In genomic region chr1:64293820-64294219, GRCh38 we compare ENCODE assay signal across 10 cellular contexts.
"Had no signal": no experiment of that assay in that cellular context is flagged by ENCODE, and none has a peak within 500 bp of the region (broad histone marks: within the 10 kb centered on the region; RNA-seq: fewer than 3 reads in every experiment).

No MANE protein-coding gene starts in this region.

- H3K9ac ChIP-seq: GM23248 had no signal

- H3K27ac Mint-ChIP-seq: HFFc6, IgD-negative memory B cell had no signal

- H3K4me3 Mint-ChIP-seq: HFFc6, IgD-negative memory B cell had no signal

- H3K36me3 Mint-ChIP-seq: IgD-negative memory B cell had no signal

- H3K9me3 ChIP-seq: HAP-1 had no signal

- H3K27ac ChIP-seq: GM23248, HL-60 had no signal

- H3K4me1 Mint-ChIP-seq: IgD-negative memory B cell had no signal

- H3K36me3 ChIP-seq: HAP-1 had no signal

- ATAC-seq: HCT116, HepG2 had no signal

- H3K4me3 ChIP-seq: GM23248, HAP-1 had no signal

- H3K9me3 Mint-ChIP-seq: HFFc6, IgD-negative memory B cell had no signal

- H3K4me1 ChIP-seq: HAP-1 had no signal

- DNase-seq: GM23248, GOT3, H7, HFFc6, KBM-7 had no signal
